22 cellular contexts compared by ENCODE assay signal in genomic region chr22:32760815-32761214, GRCh38. TPM values are rescaled to one million over a fixed set of nuclear protein-coding genes. Genes with fewer than 3 reads are reported as not detected.
DNase-seq lines count a peak whose midpoint lies in the region; ATAC-seq, FAIRE-seq and TF ChIP-seq lines count a peak whose summit lies in the region.
"Had no signal": no experiment of that assay in that cellular context is flagged by ENCODE, and none has a peak within 500 bp of the region (broad histone marks: within the 10 kb centered on the region; RNA-seq: fewer than 3 reads in every experiment).

No MANE protein-coding gene starts in this region.

- no peaks in the 10 kb centered on the region for H3K9me3 ChIP-seq in HepG2 (ENCODE audit: low read length)
- H3K9me3 ChIP-seq in gastrocnemius medialis: no peaks in the 10 kb centered on the region
- H3K9me3 ChIP-seq: prostate gland had no signal

- TF ChIP-seq POLR2A in HepG2 (IDR thresholded peaks at IDR 0.05; ENCODE audit: insufficient read depth in 1 of 2, low read depth in 2 of 2, low read length in 2 of 2) (no peak), gastrocnemius medialis (IDR thresholded peaks at IDR 0.05) (peak in 1 of 2 donors; percentile 25)

- no peak for FAIRE-seq in HepG2 (lab: Jason Lieb, UNC)

- no peaks in the 10 kb centered on the region for H4K20me1 ChIP-seq in HepG2 (ENCODE audit: insufficient read depth, low read length)

- BruUV-seq in Calu3 (replicated peaks; lab: Mats Ljungman, UMichigan): no TSS peak
- no TSS peak for BruUV-seq in HepG2 (replicated peaks; lab: Mats Ljungman, UMichigan)

- H3K9me3 Mint-ChIP-seq in Calu3 (ENCODE audit: low read depth, unreplicated experiment): no peaks in the 10 kb centered on the region
- H3K9me3 Mint-ChIP-seq: naive B cell had no signal

- POLR2A ChIA-PET in HepG2 (lab: Yijun Ruan, JAX): no interaction called here

- peak overlapping the region in 30 of 59 donors; percentile 5 to 73 (median 50) for H3K27ac ChIP-seq in dorsolateral prefrontal cortex
- no peak overlapping the region for H3K27ac ChIP-seq in HepG2 (ENCODE audit: extremely low read length, insufficient read depth, low read length)
- peak overlapping the region; percentile 69 to 82 (median 78) for H3K27ac ChIP-seq in gastrocnemius medialis
- H3K27ac ChIP-seq: SK-N-MC had no signal

- no peak overlapping the region for H3K4me2 ChIP-seq in HepG2 (ENCODE audit: low read depth, low read length)

- no peaks in the 10 kb centered on the region for H3K27me3 Mint-ChIP-seq in Calu3 (ENCODE audit: unreplicated experiment)

- WGBS in HepG2 (ENCODE audit: low lambda C conversion rate): 93% methylated on average over 3 of the region's 4 CpGs

- H3K4me3 Mint-ChIP-seq in Calu3 (ENCODE audit: low read depth, unreplicated experiment): no peak overlapping the region
- H3K4me3 Mint-ChIP-seq: activated CD4-positive, alpha-beta T cell treated with anti-CD3 and anti-CD28 coated beads for 36 hours; naive B cell had no signal

- no peaks in the 10 kb centered on the region for H3K79me2 ChIP-seq in HepG2 (ENCODE audit: insufficient read depth, low read length)

- H3K27ac Mint-ChIP-seq in Calu3 (ENCODE audit: unreplicated experiment): peak overlapping the region; percentile 67
- H3K27ac Mint-ChIP-seq: activated CD4-positive, alpha-beta T cell treated with anti-CD3 and anti-CD28 coated beads for 36 hours; naive B cell had no signal

- H3K4me1 ChIP-seq in HepG2 (ENCODE audit: insufficient read depth, low read length) (peaks cover 32% of the 10 kb centered on the region), gastrocnemius medialis (peaks cover 14 to 15% of the 10 kb centered on the region in 2 donors)
- H3K4me1 ChIP-seq: prostate gland had no signal

- H3K36me3 ChIP-seq in HepG2 (replicated peaks in 1 of 2; ENCODE audit: control insufficient read depth in 1 of 2, insufficient read depth in 2 of 2, low read length in 2 of 2): no peaks in the 10 kb centered on the region; a peak in 1 of 5 replicates
- no peaks in the 10 kb centered on the region for H3K36me3 ChIP-seq in gastrocnemius medialis
- H3K36me3 ChIP-seq: prostate gland had no signal

- in situ Hi-C loops in HepG2 (cut with HindIII; ENCODE audit: extremely low pct_ligation_motif_present, low pct_unique_long_range_greater_than_20kb) (no loop called here), gastrocnemius medialis (cut with MboI; ENCODE audit: low sequenced_read_pairs in 4 of 4) (no loop called here)

- intact Hi-C loops in Calu3 (cut with micrococcal nuclease; ENCODE audit: unreplicated experiment) (no loop called here), dorsolateral prefrontal cortex (cut with DNase I) (no loop called here), HepG2 (cut with micrococcal nuclease; ENCODE audit: unreplicated experiment) (no loop called here), gastrocnemius medialis (cut with DNase I; ENCODE audit: low total_unique reads) (loop anchor here (5.0 kb wide), 1 partner anchor 134 kb away; no protein-coding TSS in a partner anchor)

- no peak for TF ChIP-seq RAD21 in HepG2 (CRISPR knock-in tag; IDR thresholded peaks at IDR 0.05)

- H2AFZ ChIP-seq in HepG2 (ENCODE audit: low read length): no peak overlapping the region

- H3K9ac ChIP-seq in HepG2 (ENCODE audit: insufficient read depth, low read depth, low read length): no peak overlapping the region

- peaks cover 27% of the 10 kb centered on the region for H3K4me1 Mint-ChIP-seq in Calu3 (ENCODE audit: low read depth, unreplicated experiment)
- H3K4me1 Mint-ChIP-seq: naive B cell had no signal

- TF ChIP-seq CTCF in Calu3 (IDR thresholded peaks at IDR 0.05; ENCODE audit: unreplicated experiment) (no peak), dorsolateral prefrontal cortex (IDR thresholded peaks at IDR 0.05 in 54 of 56, conservative IDR thresholded peaks at IDR 0.05 in 2 of 56; ENCODE audit: low read depth in 1 of 56, partially characterized antibody in 56 of 56) (no peak), HepG2 (CRISPR knock-in tag; IDR thresholded peaks at IDR 0.05) (no peak), gastrocnemius medialis (IDR thresholded peaks at IDR 0.05 in 4 of 5, conservative IDR thresholded peaks at IDR 0.05 in 1 of 5) (no peak)

- ATAC-seq in HepG2 (peak; percentile 31; the same call in 2 of the 3 replicates), gastrocnemius medialis (peak; percentile 58 to 59), HG02763 (IDR thresholded peaks at IDR 0.05; ENCODE audit: unreplicated experiment) (no peak)
- ATAC-seq: activated CD4-positive, alpha-beta T cell treated with anti-CD3 and anti-CD28 coated beads for 36 hours had no signal

- H3K4me3 ChIP-seq in dorsolateral prefrontal cortex (no peak overlapping the region), HepG2 (replicated peaks in 1 of 3; ENCODE audit: insufficient read depth in 1 of 3, low read depth in 2 of 3, low read length in 3 of 3) (no peak overlapping the region), gastrocnemius medialis (no peak overlapping the region)
- H3K4me3 ChIP-seq: prostate gland, SK-N-MC had no signal

- TF ChIP-seq EP300 in HepG2 (IDR thresholded peaks at IDR 0.05; ENCODE audit: low read depth in 2 of 2, low read length in 2 of 2): no peak
- no peak for TF ChIP-seq EP300 in HepG2 (CRISPR knock-in tag; IDR thresholded peaks at IDR 0.05; ENCODE audit: borderline replicate concordance)

- no peaks in the 10 kb centered on the region for H3K27me3 ChIP-seq in dorsolateral prefrontal cortex
- H3K27me3 ChIP-seq in HepG2 (ENCODE audit: control insufficient read depth in 1 of 2, insufficient read depth in 2 of 2, low read length in 2 of 2): no peaks in the 10 kb centered on the region
- no peaks in the 10 kb centered on the region for H3K27me3 ChIP-seq in gastrocnemius medialis

- CTCF ChIA-PET in Calu3 (lab: Charles Lee) (interaction anchor here (2.5 kb wide), 1 partner anchor 36 kb away, joined by 9 read pairs; no protein-coding TSS in a partner anchor), HepG2 (lab: Yijun Ruan, JAX; ENCODE audit: low intra/inter-chr PET ratio, low total read pairs) (no interaction called here)

- H3K36me3 Mint-ChIP-seq in Calu3 (ENCODE audit: insufficient read depth, unreplicated experiment): no peaks in the 10 kb centered on the region
- H3K36me3 Mint-ChIP-seq: naive B cell had no signal

- DNase-seq in Calu3: no peak
- DNase-seq in dorsolateral prefrontal cortex: no peak
- DNase-seq in HepG2 (ENCODE audit: low spot score): no peak
- peak in 1 of 2 donors; percentile 38 for DNase-seq in gastrocnemius medialis
- DNase-seq in activated CD8-positive, alpha-beta memory T cell treated with anti-CD3 and anti-CD28 coated beads for 24 hours: no peak
- DNase-seq in activated gamma-delta T cell (lab: John Stamatoyannopoulos, UW): no peak
- DNase-seq in NCI-H2227 treated with DMSO at 0.1 percent for 48 hours (lab: John Stamatoyannopoulos, UW): no peak
- DNase-seq: 8988T; activated CD4-positive, alpha-beta T cell treated with anti-CD3 and anti-CD28 coated beads for 36 hours; activated CD8-positive, alpha-beta memory T cell treated with anti-CD3 and anti-CD28 coated beads, Interleukin-2, amount 50 U/mL, for 48 hours; activated naive CD4-positive, alpha-beta T cell treated with Interleukin-2 at 50 U/mL for 16 hours; C1 segment of cervical spinal cord; DMS53; effector CD4-positive, alpha-beta T cell; MM.1S; naive B cell; NCI-H1930; NCI-H510A treated with DMSO at 0.1 percent for 48 hours; T1000 had no signal

TF ChIP-seq in HepG2, 621 proteins besides CTCF, POLR2A, EP300 and RAD21 (continues in another document):
- no peak for TF ChIP-seq MAZ (IDR thresholded peaks at IDR 0.05; ENCODE audit: borderline replicate concordance, low read depth, low read length)
- no peak for TF ChIP-seq MAZ (CRISPR knock-in tag; IDR thresholded peaks at IDR 0.05; ENCODE audit: low read depth)

RNA-seq across cellular contexts. Expression of gene TIMP3, which starts 40.7 kb away (rescaled TPM):
- total RNA-seq in Calu3 (2022): 9.1 and 12.3 TPM in 2 replicates
- 100 to 1,000 TPM in 10 of 120 experiments, 10 to 100 TPM in 110; 30.5 to 155 (median 57.5) TPM for total RNA-seq in dorsolateral prefrontal cortex
- 28.7 and 57.3 TPM in 2 replicates for total RNA-seq in HepG2 (2016; rRNA removed; fragmentation: Illumina TruSeq; extraction: Trizol)
- total RNA-seq in HepG2 (2016; cell fraction: cytosol; rRNA removed; fragmentation: Illumina TruSeq; extraction: Trizol; ENCODE audit: low read depth): 5.1 and 5.6 TPM in 2 replicates
- 26.3 and 55.6 TPM in 2 replicates for total RNA-seq in HepG2 (2016; cell fraction: insoluble cytoplasmic fraction; rRNA removed; fragmentation: Illumina TruSeq; extraction: Trizol)
- total RNA-seq in HepG2 (2016; cell fraction: membrane; rRNA removed; fragmentation: Illumina TruSeq; extraction: Trizol): 17.2 and 19.0 TPM in 2 replicates
- total RNA-seq in HepG2 (2016; cell fraction: nucleus; rRNA removed; fragmentation: Illumina TruSeq; extraction: Trizol): 55.3 and 66.5 TPM in 2 replicates
- 75.2 and 86.6 TPM in 2 replicates for polyA plus RNA-seq in HepG2 (2011; rRNA removed)
- polyA plus RNA-seq in HepG2 (2011; cell fraction: cytosol; rRNA removed): 67.3 and 72.2 TPM in 2 replicates
- polyA plus RNA-seq in HepG2 (2011; cell fraction: nucleus; rRNA removed): 29.5 and 30.5 TPM in 2 replicates
- 89.9 and 107 TPM in 2 replicates for polyA plus RNA-seq in HepG2 (2012)
- 5.5 TPM in 2 replicates for polyA plus RNA-seq in HepG2 (2016; cell fraction: cytosol; fragmentation: Illumina TruSeq; extraction: Trizol; ENCODE audit: low read depth)
- polyA plus RNA-seq in HepG2 (2016; cell fraction: insoluble cytoplasmic fraction; fragmentation: Illumina TruSeq; extraction: Trizol; ENCODE audit: low read depth): 30.6 and 38.9 TPM in 2 replicates
- 12.2 and 12.9 TPM in 2 replicates for polyA plus RNA-seq in HepG2 (2016; cell fraction: membrane; fragmentation: Illumina TruSeq; extraction: Trizol; ENCODE audit: low read depth)
- 90.8 and 96.2 TPM in 2 replicates for polyA plus RNA-seq in HepG2 (2016; cell fraction: nucleus; fragmentation: Illumina TruSeq; extraction: Trizol; ENCODE audit: insufficient read depth, low read depth)
- polyA minus RNA-seq in HepG2 (2011; rRNA and poly(A)+ RNA removed; ENCODE audit: low replicate concordance): 7.2 and 107 TPM in 2 replicates
- 51.1 and 55.3 TPM in 2 replicates for polyA minus RNA-seq in HepG2 (2011; cell fraction: cytosol; rRNA and poly(A)+ RNA removed)
- 20.5 and 25.0 TPM in 2 replicates for polyA minus RNA-seq in HepG2 (2011; cell fraction: nucleus; rRNA and poly(A)+ RNA removed)
- total RNA-seq in gastrocnemius medialis: 100 to 1,000 TPM; 102 to 247 (median 144) TPM
- total RNA-seq: activated CD4-positive, alpha-beta T cell treated with anti-CD3 and anti-CD28 coated beads for 36 hours had no signal
